Comparison of ENCODE assay signal across 8 cellular contexts in the genomic region with DNA sequence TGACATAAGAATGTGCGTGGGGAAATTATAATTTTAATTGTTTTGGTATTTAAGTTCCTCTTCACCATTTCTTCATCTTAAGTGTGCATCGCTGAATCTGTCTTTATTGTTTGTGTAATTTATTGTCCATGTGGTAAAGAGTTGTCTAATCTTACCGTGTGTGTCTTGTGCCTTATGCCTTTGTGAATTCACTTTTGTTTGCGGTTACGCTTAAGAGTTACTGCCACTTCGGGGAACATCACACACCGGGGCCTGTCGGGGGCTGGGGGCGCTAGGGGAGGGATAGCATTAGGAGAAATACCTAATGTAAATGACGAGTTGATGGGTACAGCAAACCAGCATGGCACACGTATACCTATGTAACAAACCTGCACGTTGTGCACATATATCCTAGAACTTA. TPM values are rescaled to one million over a fixed set of nuclear protein-coding genes. Genes with fewer than 3 reads are reported as not detected.
DNase-seq lines count a peak whose midpoint lies in the region; ATAC-seq and TF ChIP-seq lines count a peak whose summit lies in the region.

No MANE protein-coding gene starts in this region.

- H3K9me3 ChIP-seq in GM23248 (ENCODE audit: low read depth) (no peaks in the 10 kb centered on the region), SK-N-MC (ENCODE audit: low read depth, low read length) (no peaks in the 10 kb centered on the region)

- H3K4me3 ChIP-seq in GM23248 (peak overlapping the region; percentile 88), SK-N-MC (peak overlapping the region; percentile 81), fibroblast of pulmonary artery (replicated peaks; ENCODE audit: low read depth, low read length) (peak overlapping the region; percentile 80), skeletal muscle cell (ENCODE audit: low read depth, low read length) (peak overlapping the region; percentile 89)

- H3K9me2 ChIP-seq in GM23248 (ENCODE audit: insufficient read depth): no peaks in the 10 kb centered on the region

- no peaks in the 10 kb centered on the region for H3K27me3 ChIP-seq in GM23248 (replicated peaks; ENCODE audit: insufficient read depth)

- no peak overlapping the region; the same call in 1 of the 2 replicates for H3K27ac ChIP-seq in GM23248
- no peak overlapping the region for H3K27ac ChIP-seq in SK-N-MC

- in situ Hi-C loops in GM23248 (cut with MboI): no loop called here

- no peak for TF ChIP-seq CTCF in fibroblast of pulmonary artery (IDR thresholded peaks at IDR 0.05; ENCODE audit: low read length, missing control alignments)

- 2 to 3% methylated on average over 12 of the region's 12 CpGs for WGBS in GM23248 (ENCODE audit: low coverage in 1 of 2, low lambda C conversion rate in 2 of 2, missing lambda C conversion rate in 2 of 2), 2 experiments

- peak overlapping the region; percentile 84 for H3K4me2 ChIP-seq in GM23248 (ENCODE audit: unreplicated experiment)

- H3K36me3 ChIP-seq in GM23248 (ENCODE audit: low read depth): no peaks in the 10 kb centered on the region
- H3K36me3 ChIP-seq in SK-N-MC (ENCODE audit: insufficient read depth, low read length): no peaks in the 10 kb centered on the region

- 0 out of 2 replicates have a peak, but pooled peaks cover 9% of the 10 kb centered on the region for H3F3A ChIP-seq in GM23248 (ENCODE audit: insufficient read depth)

- H4K20me1 ChIP-seq in GM23248 (ENCODE audit: insufficient read depth): no peaks in the 10 kb centered on the region

- H3K79me2 ChIP-seq in GM23248 (ENCODE audit: insufficient read depth): peaks cover 52% of the 10 kb centered on the region

- peak; percentile 26 for DNase-seq in GM23248
- DNase-seq in SK-N-MC (ENCODE audit: low read depth, low spot score): no peak
- DNase-seq in fibroblast of pulmonary artery (ENCODE audit: low read depth): no peak
- no peak for DNase-seq in skeletal muscle cell (ENCODE audit: low read depth)
- no peak for DNase-seq in NAMALWA (ENCODE audit: low spot score)
- no peak for DNase-seq in DMS79 (lab: John Stamatoyannopoulos, UW)

- peak overlapping the region; percentile 100 for H2AFZ ChIP-seq in GM23248

- ATAC-seq in HG02973 (IDR thresholded peaks at IDR 0.05; ENCODE audit: unreplicated experiment) (no peak), GM21786 (IDR thresholded peaks at IDR 0.05; ENCODE audit: unreplicated experiment) (no peak)

- H3K4me1 ChIP-seq in GM23248 (ENCODE audit: insufficient read depth): peaks cover 11% of the 10 kb centered on the region; the same call in 1 of the 2 replicates

- H3K9ac ChIP-seq in GM23248 (peak overlapping the region; percentile 92), SK-N-MC (ENCODE audit: insufficient read length) (peak overlapping the region; percentile 78)

RNA-seq across cellular contexts. Expression of gene WDR48, which starts 0.8 kb away (rescaled TPM):
- 25.7 and 30.5 TPM in 2 replicates for total RNA-seq in GM23248 (2014; rRNA removed; shearing (Covaris generic))
- polyA plus RNA-seq in GM23248 (2016; fragmentation: Nextera tagmentation; extraction: Ambion mirVana): 28.9 and 29.7 TPM in 2 replicates

RNA-seq across cellular contexts. Expression of gene SCN11A, which starts 0.9 kb away (rescaled TPM):
- total RNA-seq in GM23248 (2014; rRNA removed; shearing (Covaris generic)): not detected in 2 replicates
- not detected in 2 replicates for polyA plus RNA-seq in GM23248 (2016; fragmentation: Nextera tagmentation; extraction: Ambion mirVana)

RNA-seq across cellular contexts. Expression of gene GORASP1, which starts 54.8 kb away (rescaled TPM):
- 63.8 and 184 TPM in 2 replicates for total RNA-seq in GM23248 (2014; rRNA removed; shearing (Covaris generic))
- polyA plus RNA-seq in GM23248 (2016; fragmentation: Nextera tagmentation; extraction: Ambion mirVana): 32.7 and 33.1 TPM in 2 replicates

RNA-seq across cellular contexts. Expression of gene TTC21A, which starts 54.9 kb away (rescaled TPM):
- total RNA-seq in GM23248 (2014; rRNA removed; shearing (Covaris generic)): 0.25 and 1.2 TPM in 2 replicates
- 0.76 and 0.94 TPM in 2 replicates for polyA plus RNA-seq in GM23248 (2016; fragmentation: Nextera tagmentation; extraction: Ambion mirVana)
